Comparison of ENCODE assay signal across 3 cellular contexts in genomic region chr3:195891431-195892104, GRCh38.
A peak's percentile ranks its signal among the peaks of the same experiment; 100 is the strongest.
TF ChIP-seq lines count a peak whose summit lies in the region.

No MANE protein-coding gene starts in this region.

TF ChIP-seq in IMR-90, 13 proteins besides CTCF, POLR2A, EP300 and RAD21:
- TF ChIP-seq RFX5 (IDR thresholded peaks at IDR 0.05; ENCODE audit: low read depth, low read length): no peak
- no peak for TF ChIP-seq CHD1 (IDR thresholded peaks at IDR 0.05; ENCODE audit: low read depth, low read length)
- no peak for TF ChIP-seq ELK1 (IDR thresholded peaks at IDR 0.05; ENCODE audit: borderline replicate concordance, low read depth, low read length)
- TF ChIP-seq FOS (IDR thresholded peaks at IDR 0.05; ENCODE audit: low read depth, low read length): no peak

TF ChIP-seq in HepG2, 621 proteins besides CTCF, POLR2A, EP300 and RAD21:
- TF ChIP-seq, protein P1, sequence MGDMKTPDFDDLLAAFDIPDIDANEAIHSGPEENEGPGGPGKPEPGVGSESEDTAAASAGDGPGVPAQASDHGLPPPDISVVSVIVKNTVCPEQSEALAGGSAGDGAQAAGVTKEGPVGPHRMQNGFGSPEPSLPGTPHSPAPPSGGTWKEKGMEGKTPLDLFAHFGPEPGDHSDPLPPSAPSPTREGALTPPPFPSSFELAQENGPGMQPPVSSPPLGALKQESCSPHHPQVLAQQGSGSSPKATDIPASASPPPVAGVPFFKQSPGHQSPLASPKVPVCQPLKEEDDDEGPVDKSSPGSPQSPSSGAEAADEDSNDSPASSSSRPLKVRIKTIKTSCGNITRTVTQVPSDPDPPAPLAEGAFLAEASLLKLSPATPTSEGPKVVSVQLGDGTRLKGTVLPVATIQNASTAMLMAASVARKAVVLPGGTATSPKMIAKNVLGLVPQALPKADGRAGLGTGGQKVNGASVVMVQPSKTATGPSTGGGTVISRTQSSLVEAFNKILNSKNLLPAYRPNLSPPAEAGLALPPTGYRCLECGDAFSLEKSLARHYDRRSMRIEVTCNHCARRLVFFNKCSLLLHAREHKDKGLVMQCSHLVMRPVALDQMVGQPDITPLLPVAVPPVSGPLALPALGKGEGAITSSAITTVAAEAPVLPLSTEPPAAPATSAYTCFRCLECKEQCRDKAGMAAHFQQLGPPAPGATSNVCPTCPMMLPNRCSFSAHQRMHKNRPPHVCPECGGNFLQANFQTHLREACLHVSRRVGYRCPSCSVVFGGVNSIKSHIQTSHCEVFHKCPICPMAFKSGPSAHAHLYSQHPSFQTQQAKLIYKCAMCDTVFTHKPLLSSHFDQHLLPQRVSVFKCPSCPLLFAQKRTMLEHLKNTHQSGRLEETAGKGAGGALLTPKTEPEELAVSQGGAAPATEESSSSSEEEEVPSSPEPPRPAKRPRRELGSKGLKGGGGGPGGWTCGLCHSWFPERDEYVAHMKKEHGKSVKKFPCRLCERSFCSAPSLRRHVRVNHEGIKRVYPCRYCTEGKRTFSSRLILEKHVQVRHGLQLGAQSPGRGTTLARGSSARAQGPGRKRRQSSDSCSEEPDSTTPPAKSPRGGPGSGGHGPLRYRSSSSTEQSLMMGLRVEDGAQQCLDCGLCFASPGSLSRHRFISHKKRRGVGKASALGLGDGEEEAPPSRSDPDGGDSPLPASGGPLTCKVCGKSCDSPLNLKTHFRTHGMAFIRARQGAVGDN (CRISPR knock-in tag; IDR thresholded peaks at IDR 0.05): 0 out of 2 replicates have a peak, but pooled peaks have one; percentile 0
- TF ChIP-seq ZSCAN22 (CRISPR knock-in tag; IDR thresholded peaks at IDR 0.05) (no peak), HNRNPLL (IDR thresholded peaks at IDR 0.05; ENCODE audit: low read depth, low read length, poor library complexity, severe bottlenecking) (peak; percentile 0)

TF ChIP-seq in GM12891, 5 proteins besides CTCF, POLR2A, EP300 and RAD21:
- no peak for TF ChIP-seq PAX5 (IDR thresholded peaks at IDR 0.05; ENCODE audit: insufficient read depth, low read length, severe bottlenecking)
- no peak for TF ChIP-seq TAF1 (IDR thresholded peaks at IDR 0.05; ENCODE audit: low read depth, low read length)
- TF ChIP-seq POU2F2 (IDR thresholded peaks at IDR 0.05; ENCODE audit: low read depth, low read length): no peak
- TF ChIP-seq POLR2AphosphoS5 (IDR thresholded peaks at IDR 0.05; ENCODE audit: low read depth, low read length): no peak
- no peak for TF ChIP-seq SPI1 (IDR thresholded peaks at IDR 0.05; ENCODE audit: low read depth, low read length)
